Comparison of ENCODE assay signal across 9 cellular contexts in the genomic region with DNA sequence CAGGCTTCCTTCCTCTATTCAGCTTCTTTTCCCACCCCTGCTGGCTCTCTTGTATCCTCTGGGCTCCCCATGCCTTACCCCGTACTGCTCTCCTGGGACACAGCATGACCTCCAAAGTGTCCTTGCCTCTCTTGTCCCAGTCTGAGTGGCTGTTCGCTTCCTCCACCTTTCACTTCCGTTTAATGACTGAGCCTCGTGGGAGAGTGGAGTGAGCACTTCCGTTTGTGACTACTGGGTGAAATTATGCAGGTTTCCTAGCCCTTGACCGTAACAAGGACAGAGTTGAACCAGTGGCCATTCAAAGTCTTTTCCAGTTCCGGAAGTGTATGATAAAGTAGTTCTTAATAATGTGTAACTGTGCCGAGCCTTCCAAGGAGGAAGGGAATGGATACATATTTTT.
DNase-seq lines count a peak whose midpoint lies in the region; ATAC-seq and TF ChIP-seq lines count a peak whose summit lies in the region.
"Had no signal": no experiment of that assay in that cellular context is flagged by ENCODE, and none has a peak within 500 bp of the region (broad histone marks: within the 10 kb centered on the region; RNA-seq: fewer than 3 reads in every experiment).

No MANE protein-coding gene starts in this region.

- no peaks in the 10 kb centered on the region for H3K36me3 Mint-ChIP-seq in T-helper 2 cell treated with Interferon-gamma antibody and Interleukin-4, amounts not matched to agents 5 μg/mL and 100 μg/mL, for 36 hours (ENCODE audit: low read depth)
- H3K36me3 Mint-ChIP-seq in chondrocyte (ENCODE audit: low read depth) (peaks cover 1% of the 10 kb centered on the region), type B pancreatic cell (no peaks in the 10 kb centered on the region)

- TF ChIP-seq CTCF in chondrocyte (IDR thresholded peaks at IDR 0.05): no peak
- TF ChIP-seq CTCF in spleen (IDR thresholded peaks at IDR 0.05 in 8 of 11, conservative IDR thresholded peaks at IDR 0.05 in 3 of 11): no peak
- no peak for TF ChIP-seq CTCF in type B pancreatic cell (conservative IDR thresholded peaks at IDR 0.05)

- peaks cover 31 to 100% (median 85%) of the 10 kb centered on the region in 6 donors for H3K4me1 ChIP-seq in spleen
- H3K4me1 ChIP-seq: SJSA1 had no signal

- peak overlapping the region in 6 of 8 donors; percentile 20 to 52 (median 42) for H3K27ac ChIP-seq in spleen
- H3K27ac ChIP-seq: SJSA1 had no signal

- H3K27me3 Mint-ChIP-seq in T-helper 2 cell treated with Interferon-gamma antibody and Interleukin-4, amounts not matched to agents 5 μg/mL and 100 μg/mL, for 36 hours (ENCODE audit: low read depth): no peaks in the 10 kb centered on the region
- H3K27me3 Mint-ChIP-seq in chondrocyte (ENCODE audit: low read depth) (no peaks in the 10 kb centered on the region), type B pancreatic cell (no peaks in the 10 kb centered on the region)

- H3K9me3 ChIP-seq in spleen: no peaks in the 10 kb centered on the region
- H3K9me3 ChIP-seq: SJSA1 had no signal

- intact Hi-C loops in spleen (cut with DNase I; ENCODE audit: low total_unique reads): no loop called here

- 30 to 58% (median 43%) methylated on average over 8 of the region's 8 CpGs for WGBS in spleen, 5 donors

- H3K36me3 ChIP-seq in spleen: no peaks in the 10 kb centered on the region
- H3K36me3 ChIP-seq: SJSA1 had no signal

- no peak for DNase-seq in T-helper 2 cell treated with Interferon-gamma antibody and Interleukin-4, amounts not matched to agents 5 μg/mL and 100 μg/mL, for 36 hours (ENCODE audit: low spot score)
- DNase-seq in T-helper 2 cell (no peak), chondrocyte (ENCODE audit: low spot score) (no peak), spleen (no peak), A172 (ENCODE audit: low spot score) (no peak), type B pancreatic cell (ENCODE audit: extremely low spot score, unreplicated experiment) (no peak)
- DNase-seq in stimulated activated CD4-positive, alpha-beta T cell treated with anti-CD3 and anti-CD28 coated beads, Interleukin-15, amount 100 ng/mL, for 24 hours: no peak

- peaks cover 16% of the 10 kb centered on the region for H3K4me1 Mint-ChIP-seq in T-helper 2 cell treated with Interferon-gamma antibody and Interleukin-4, amounts not matched to agents 5 μg/mL and 100 μg/mL, for 36 hours (ENCODE audit: low read depth)
- H3K4me1 Mint-ChIP-seq in chondrocyte (ENCODE audit: low read depth) (peaks cover 49% of the 10 kb centered on the region), type B pancreatic cell (ENCODE audit: unreplicated experiment) (peaks cover 68% of the 10 kb centered on the region)

- H3K4me3 ChIP-seq in spleen: peak overlapping the region in 1 of 8 donors; percentile 1
- H3K4me3 ChIP-seq: SJSA1 had no signal

- H3K9me3 Mint-ChIP-seq in T-helper 2 cell treated with Interferon-gamma antibody and Interleukin-4, amounts not matched to agents 5 μg/mL and 100 μg/mL, for 36 hours: no peaks in the 10 kb centered on the region
- H3K9me3 Mint-ChIP-seq in chondrocyte (ENCODE audit: low read depth) (no peaks in the 10 kb centered on the region), type B pancreatic cell (no peaks in the 10 kb centered on the region)

- peak; percentile 85 for ATAC-seq in HG03378 (IDR thresholded peaks at IDR 0.05; ENCODE audit: unreplicated experiment)

- no peaks in the 10 kb centered on the region for H3K27me3 ChIP-seq in spleen (replicated peaks in 1 of 7)
- H3K27me3 ChIP-seq: SJSA1 had no signal

- H3K4me3 Mint-ChIP-seq in T-helper 2 cell treated with Interferon-gamma antibody and Interleukin-4, amounts not matched to agents 5 μg/mL and 100 μg/mL, for 36 hours: no peak overlapping the region
- H3K4me3 Mint-ChIP-seq in chondrocyte (ENCODE audit: unreplicated experiment) (no peak overlapping the region), type B pancreatic cell (no peak overlapping the region)

- H3K27ac Mint-ChIP-seq in T-helper 2 cell treated with Interferon-gamma antibody and Interleukin-4, amounts not matched to agents 5 μg/mL and 100 μg/mL, for 36 hours: peak overlapping the region; percentile 8
- H3K27ac Mint-ChIP-seq in chondrocyte (ENCODE audit: unreplicated experiment) (peak overlapping the region; percentile 42), type B pancreatic cell (no peak overlapping the region)

- TF ChIP-seq POLR2A in spleen (IDR thresholded peaks at IDR 0.05): no peak
